Comparison of ENCODE assay signal across 25 cellular contexts in the genomic region with DNA sequence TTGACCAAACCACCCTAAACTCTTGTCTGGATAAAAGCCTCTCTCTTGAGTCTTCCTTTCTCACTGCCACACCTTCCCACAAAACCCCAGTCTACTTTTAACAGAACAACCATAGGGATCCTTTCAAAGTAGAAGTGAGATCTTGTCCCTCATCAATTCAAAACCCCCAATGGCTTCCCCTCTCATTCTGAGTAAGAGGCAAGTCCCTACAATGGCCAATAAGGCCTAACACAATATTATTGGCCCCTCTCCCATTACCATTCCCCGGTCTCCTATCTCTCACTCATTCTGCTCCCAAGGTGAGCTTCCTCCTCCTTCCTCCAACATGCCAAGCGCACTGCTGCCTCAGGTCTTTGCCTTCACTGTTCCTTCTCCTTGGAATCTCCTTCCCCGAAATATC. TPM values are rescaled to one million over a fixed set of nuclear protein-coding genes. Genes with fewer than 3 reads are reported as not detected.
A peak's percentile ranks its signal among the peaks of the same experiment; 100 is the strongest.
DNase-seq lines count a peak whose midpoint lies in the region; ATAC-seq and TF ChIP-seq lines count a peak whose summit lies in the region.
"Had no signal": no experiment of that assay in that cellular context is flagged by ENCODE, and none has a peak within 500 bp of the region (broad histone marks: within the 10 kb centered on the region; RNA-seq: fewer than 3 reads in every experiment).

No MANE protein-coding gene starts in this region.

- no peaks in the 10 kb centered on the region for H3K27me3 Mint-ChIP-seq in activated T-helper 2 cell treated with anti-CD3 and anti-CD28 coated beads, Interferon-gamma antibody, Interleukin-2, Interleukin-4, amounts not matched to agents 10 μg/mL and 5 μg/mL and 100 μg/mL, durations not matched to agents 14 hours and 24 hours and 36 hours (ENCODE audit: low read depth)
- no peaks in the 10 kb centered on the region for H3K27me3 Mint-ChIP-seq in activated CD4-positive, alpha-beta memory T cell treated with anti-CD3 and anti-CD28 coated beads for 36 hours

- no peaks in the 10 kb centered on the region for H3K36me3 Mint-ChIP-seq in activated T-helper 2 cell treated with anti-CD3 and anti-CD28 coated beads, Interferon-gamma antibody, Interleukin-2, Interleukin-4, amounts not matched to agents 10 μg/mL and 5 μg/mL and 100 μg/mL, durations not matched to agents 14 hours and 24 hours and 36 hours (ENCODE audit: low read depth)
- H3K36me3 Mint-ChIP-seq in activated CD4-positive, alpha-beta memory T cell treated with anti-CD3 and anti-CD28 coated beads for 36 hours, result no peaks in the 10 kb centered on the region

- no peak for TF ChIP-seq CTCF in GM12865 (IDR thresholded peaks at IDR 0.05; ENCODE audit: insufficient read depth, low read depth, low read length, missing control alignments)

- CTCF ChIA-PET in activated CD4-positive, alpha-beta memory T cell treated with anti-CD3 and anti-CD28 coated beads for 36 hours (lab: Charles Lee), result no interaction called here

- peaks cover 7% of the 10 kb centered on the region for H3K4me1 Mint-ChIP-seq in activated T-helper 2 cell treated with anti-CD3 and anti-CD28 coated beads, Interferon-gamma antibody, Interleukin-2, Interleukin-4, amounts not matched to agents 10 μg/mL and 5 μg/mL and 100 μg/mL, durations not matched to agents 14 hours and 24 hours and 36 hours (ENCODE audit: low read depth)
- H3K4me1 Mint-ChIP-seq in activated CD4-positive, alpha-beta memory T cell treated with anti-CD3 and anti-CD28 coated beads for 36 hours (ENCODE audit: low read depth), result peaks cover 5% of the 10 kb centered on the region

- no peaks in the 10 kb centered on the region for H3K9me3 Mint-ChIP-seq in activated T-helper 2 cell treated with anti-CD3 and anti-CD28 coated beads, Interferon-gamma antibody, Interleukin-2, Interleukin-4, amounts not matched to agents 10 μg/mL and 5 μg/mL and 100 μg/mL, durations not matched to agents 14 hours and 24 hours and 36 hours
- no peaks in the 10 kb centered on the region for H3K9me3 Mint-ChIP-seq in activated CD4-positive, alpha-beta memory T cell treated with anti-CD3 and anti-CD28 coated beads for 36 hours

- H3K4me3 ChIP-seq in GM12865 (ENCODE audit: low read depth, low read length), result no peak overlapping the region
- H3K4me3 ChIP-seq: Peyer's patch had no signal

- DNase-seq in GM12865 (ENCODE audit: low read depth), result peak; percentile 62
- no peak for DNase-seq in activated T-helper 2 cell treated with anti-CD3 and anti-CD28 coated beads, Interferon-gamma antibody, Interleukin-2, Interleukin-4, amounts not matched to agents 10 μg/mL and 5 μg/mL and 100 μg/mL, durations not matched to agents 14 hours and 24 hours and 36 hours (ENCODE audit: low spot score)
- no peak for DNase-seq in ureter (ENCODE audit: low spot score)
- no peak for DNase-seq in SKM-1 treated with dmso at 0.1 percent for 144 hours (lab: John Stamatoyannopoulos, UW; ENCODE audit: unreplicated experiment)
- DNase-seq in G401 (ENCODE audit: low spot score), result no peak
- no peak for DNase-seq in activated CD4-positive, alpha-beta memory T cell treated with anti-CD3 and anti-CD28 coated beads for 36 hours
- DNase-seq: DMS153, Karpas-422, NCI-H1092 treated with DMSO at 0.1 percent for 48 hours, NCI-H1436, NCI-H187, NCI-H2081 treated with DMSO at 0.1 percent for 48 hours, NCI-H2171, NCI-H226, NCI-H510A, NCI-H69, OCI-M1, Peyer's patch, SHP77 treated with DMSO at 0.1 percent for 48 hours, SK-N-SH, T-helper 2 cell had no signal

- in situ Hi-C loops in G401 (cut with HindIII; ENCODE audit: low sequenced_read_pairs), result no loop called here

- intact Hi-C loops in activated T-helper 2 cell treated with anti-CD3 and anti-CD28 coated beads, Interferon-gamma antibody, Interleukin-2, Interleukin-4, amounts not matched to agents 10 μg/mL and 5 μg/mL and 100 μg/mL, durations not matched to agents 14 hours and 24 hours and 36 hours (cut with micrococcal nuclease), result loop anchor here (10.0 kb wide), 1 partner anchor 787 kb away; the partner anchor contains the start of gene SMAD1
- intact Hi-C loops in activated CD4-positive, alpha-beta memory T cell treated with anti-CD3 and anti-CD28 coated beads for 36 hours (cut with micrococcal nuclease), result no loop called here

- POLR2A ChIA-PET in activated CD4-positive, alpha-beta memory T cell treated with anti-CD3 and anti-CD28 coated beads for 36 hours (lab: Charles Lee), result no interaction called here

- H3K4me3 Mint-ChIP-seq in activated T-helper 2 cell treated with anti-CD3 and anti-CD28 coated beads, Interferon-gamma antibody, Interleukin-2, Interleukin-4, amounts not matched to agents 10 μg/mL and 5 μg/mL and 100 μg/mL, durations not matched to agents 14 hours and 24 hours and 36 hours (ENCODE audit: low read depth), result no peak overlapping the region
- H3K4me3 Mint-ChIP-seq in activated CD4-positive, alpha-beta memory T cell treated with anti-CD3 and anti-CD28 coated beads for 36 hours, result no peak overlapping the region

- H3K27ac Mint-ChIP-seq in activated T-helper 2 cell treated with anti-CD3 and anti-CD28 coated beads, Interferon-gamma antibody, Interleukin-2, Interleukin-4, amounts not matched to agents 10 μg/mL and 5 μg/mL and 100 μg/mL, durations not matched to agents 14 hours and 24 hours and 36 hours, result peak overlapping the region; percentile 1
- no peak overlapping the region for H3K27ac Mint-ChIP-seq in activated CD4-positive, alpha-beta memory T cell treated with anti-CD3 and anti-CD28 coated beads for 36 hours

- ATAC-seq in GM19463 (IDR thresholded peaks at IDR 0.05; ENCODE audit: unreplicated experiment) (peak; percentile 17), HG02759 (IDR thresholded peaks at IDR 0.05; ENCODE audit: unreplicated experiment) (peak; percentile 16)

RNA-seq across cellular contexts. Expression of gene REELD1, which starts 57.1 kb away (rescaled TPM):
- not detected in 2 replicates for total RNA-seq in activated T-helper 2 cell treated with anti-CD3 and anti-CD28 coated beads, Interferon-gamma antibody, Interleukin-2, Interleukin-4, amounts not matched to agents 10 μg/mL and 5 μg/mL and 100 μg/mL, durations not matched to agents 14 hours and 24 hours and 36 hours
- 1.2 TPM for total RNA-seq in ureter
- not detected in 2 replicates for total RNA-seq in G401 (2014; rRNA removed; shearing (Covaris generic))
- under 1 TPM in 1 of 2 experiments, not detected in 1; 0.21 TPM for total RNA-seq in activated CD4-positive, alpha-beta memory T cell treated with anti-CD3 and anti-CD28 coated beads for 36 hours
- total RNA-seq: A172, HT-29 had no signal
